In genomic region chr2:208549546-208550158, GRCh38 we compare ENCODE assay signal across 25 cellular contexts.
DNase-seq lines count a peak whose midpoint lies in the region; ATAC-seq, FAIRE-seq and TF ChIP-seq lines count a peak whose summit lies in the region.
"Had no signal": no experiment of that assay in that cellular context is flagged by ENCODE, and none has a peak within 500 bp of the region (broad histone marks: within the 10 kb centered on the region; RNA-seq: fewer than 3 reads in every experiment).

No MANE protein-coding gene starts in this region.

- H3K4me1 ChIP-seq in left lung (no peaks in the 10 kb centered on the region), SK-N-SH (ENCODE audit: control insufficient read depth in 1 of 2, insufficient read depth in 2 of 2, low read depth in 1 of 2, low read length in 1 of 2) (no peaks in the 10 kb centered on the region; a peak in 1 of 4 replicates)
- H3K4me1 ChIP-seq: A549; BE2C; BLaER1 treated with 17β-estradiol and CSF1 and Interleukin-3, amounts not matched to agents 10 nM and 100 nM; HAP-1 had no signal

- FAIRE-seq in bronchial epithelial cell (lab: Jason Lieb, UNC) (no peak), urothelium cell line (lab: Jason Lieb, UNC) (peak; percentile 59)
- FAIRE-seq: A549, D721Med, GM12878, H54 had no signal

- H4K20me1 ChIP-seq in SK-N-SH (ENCODE audit: insufficient read depth), result no peaks in the 10 kb centered on the region
- H4K20me1 ChIP-seq: BLaER1 treated with 17β-estradiol and CSF1 and Interleukin-3, amounts not matched to agents 10 nM and 100 nM had no signal

- H3F3A ChIP-seq in SK-N-SH (replicated peaks; ENCODE audit: insufficient read depth), result no peaks in the 10 kb centered on the region

- ATAC-seq in left colon, result peak; percentile 65
- no peak for ATAC-seq in left lung
- ATAC-seq in GM18858 (IDR thresholded peaks at IDR 0.05; ENCODE audit: unreplicated experiment), result no peak
- ATAC-seq: A549, GM12878 had no signal

- 9% methylated on average over 1 of the region's 1 CpG for WGBS in SK-N-SH (ENCODE audit: low lambda C conversion rate)

- H3K4me2 ChIP-seq in SK-N-SH, result no peak overlapping the region
- H3K4me2 ChIP-seq: A549; BLaER1 treated with 17β-estradiol and CSF1 and Interleukin-3, amounts not matched to agents 10 nM and 100 nM had no signal

- no peaks in the 10 kb centered on the region for H3K36me3 ChIP-seq in bronchial epithelial cell (ENCODE audit: control insufficient read depth, insufficient read depth, low read length)
- no peaks in the 10 kb centered on the region for H3K36me3 ChIP-seq in left lung
- H3K36me3 ChIP-seq in SK-N-SH (replicated peaks in 1 of 2; ENCODE audit: control insufficient read depth in 1 of 2, insufficient read depth in 2 of 2, low read length in 1 of 2), result no peaks in the 10 kb centered on the region
- H3K36me3 ChIP-seq: BE2C; BLaER1 treated with 17β-estradiol and CSF1 and Interleukin-3, amounts not matched to agents 10 nM and 100 nM; HAP-1 had no signal

- H3K27me3 ChIP-seq in bronchial epithelial cell (ENCODE audit: control insufficient read depth, insufficient read depth, low read length), result no peaks in the 10 kb centered on the region
- no peaks in the 10 kb centered on the region for H3K27me3 ChIP-seq in left lung
- no peaks in the 10 kb centered on the region for H3K27me3 ChIP-seq in SK-N-SH (ENCODE audit: insufficient read depth)
- H3K27me3 ChIP-seq: BE2C; BLaER1 treated with 17β-estradiol and CSF1 and Interleukin-3, amounts not matched to agents 10 nM and 100 nM had no signal

- no peak overlapping the region for H3K9ac ChIP-seq in SK-N-SH
- H3K9ac ChIP-seq: BLaER1 treated with 17β-estradiol and CSF1 and Interleukin-3, amounts not matched to agents 10 nM and 100 nM had no signal

- CTCF ChIA-PET in SK-N-SH (lab: Yijun Ruan, JAX), result no interaction called here

- H3K27ac ChIP-seq in left lung, result no peak overlapping the region
- H3K27ac ChIP-seq in SK-N-SH (ENCODE audit: low read depth in 2 of 2, low read length in 1 of 2), result no peak overlapping the region
- H3K27ac ChIP-seq: A549; BLaER1 treated with 17β-estradiol and CSF1 and Interleukin-3, amounts not matched to agents 10 nM and 100 nM had no signal

- no peaks in the 10 kb centered on the region for H3K79me2 ChIP-seq in SK-N-SH (ENCODE audit: insufficient read depth)

- peaks cover 0 to 8% of the 10 kb centered on the region in 2 donors for H3K9me3 ChIP-seq in left lung
- no peaks in the 10 kb centered on the region for H3K9me3 ChIP-seq in SK-N-SH
- H3K9me3 ChIP-seq: A549, BE2C, HAP-1 had no signal

- no peak for TF ChIP-seq CTCF in bronchial epithelial cell (IDR thresholded peaks at IDR 0.05; ENCODE audit: insufficient read depth, low read length, severe bottlenecking)
- TF ChIP-seq CTCF in left lung (IDR thresholded peaks at IDR 0.05), result no peak
- no peak for TF ChIP-seq CTCF in SK-N-SH (IDR thresholded peaks at IDR 0.05)

- intact Hi-C loops in left colon (cut with DNase I, micrococcal nuclease) (no loop called here), left lung (cut with DNase I) (no loop called here)

- POLR2A ChIA-PET in SK-N-SH (lab: Yijun Ruan, JAX), result no interaction called here

- DNase-seq in NCI-H748 (lab: John Stamatoyannopoulos, UW; ENCODE audit: unreplicated experiment) (peak; percentile 53), bronchial epithelial cell (ENCODE audit: low read depth) (peak; percentile 5), left colon (no peak), urothelium cell line (ENCODE audit: low spot score) (no peak), left lung (no peak), SK-N-SH (no peak)
- DNase-seq: 8988T; ACHN; AML-193; BE2C; CD4-positive, alpha-beta T cell; CD8-positive, alpha-beta memory T cell; DMS 273 treated with DMSO at 0.1 percent for 48 hours; DMS79; EL; GDM1; GOT3; HFFc6 had no signal

- TF ChIP-seq RAD21 in SK-N-SH (IDR thresholded peaks at IDR 0.05; ENCODE audit: low read length), result no peak

- H3K4me3 ChIP-seq in bronchial epithelial cell (ENCODE audit: low read depth, low read length) (no peak overlapping the region), left lung (no peak overlapping the region), SK-N-SH (ENCODE audit: low read depth in 2 of 2, low read length in 1 of 2) (no peak overlapping the region)
- H3K4me3 ChIP-seq: A549; BLaER1 treated with 17β-estradiol and CSF1 and Interleukin-3, amounts not matched to agents 10 nM and 100 nM; GM12878; HAP-1 had no signal

- no peak overlapping the region for H2AFZ ChIP-seq in SK-N-SH (ENCODE audit: low read depth)

- H3K9me2 ChIP-seq in SK-N-SH, result no peaks in the 10 kb centered on the region

- TF ChIP-seq EP300 in SK-N-SH (IDR thresholded peaks at IDR 0.05; ENCODE audit: borderline replicate concordance in 1 of 2, low read depth in 1 of 2, low read length in 1 of 2), result no peak

TF ChIP-seq in SK-N-SH, 30 proteins besides CTCF, POLR2A, EP300 and RAD21:
- TF ChIP-seq JUND (IDR thresholded peaks at IDR 0.05) (no peak), TCF12 (IDR thresholded peaks at IDR 0.05) (no peak), ZBTB33 (IDR thresholded peaks at IDR 0.05; ENCODE audit: borderline replicate concordance, low read depth) (no peak)

Comparison
In these comparisons a context has a peak if more than half of its experiments do, and no peak if none do; other contexts are left out.
1. DNase-seq: peak in NCI-H748 (single experiment) and bronchial epithelial cell (single experiment); none in left colon (0 of 2), urothelium cell line (single experiment), left lung (0 of 2) and SK-N-SH (single experiment).